ENCODE assay signal across 8 cellular contexts in genomic region chr13:94549241-94550029, GRCh38. TPM values are rescaled to one million over a fixed set of nuclear protein-coding genes. Genes with fewer than 3 reads are reported as not detected.
DNase-seq lines count a peak whose midpoint lies in the region; ATAC-seq and TF ChIP-seq lines count a peak whose summit lies in the region.

No MANE protein-coding gene starts in this region.

- H3K4me1 Mint-ChIP-seq in activated T-cell treated with anti-CD3 and anti-CD28 coated beads, Interleukin-2, amount 50 U/mL, for 24 hours (ENCODE audit: low read depth) = peaks cover 19% of the 10 kb centered on the region

- peak overlapping the region; percentile 79 for H3K4me3 Mint-ChIP-seq in activated T-cell treated with anti-CD3 and anti-CD28 coated beads, Interleukin-2, amount 50 U/mL, for 24 hours

- H3K9me3 ChIP-seq in IMR-90 (ENCODE audit: control insufficient read depth, insufficient read depth, low read length) (no peaks in the 10 kb centered on the region), esophagus (ENCODE audit: control insufficient read depth in 2 of 2, insufficient read depth in 1 of 2, low read depth in 1 of 2, low read length in 1 of 2) (no peaks in the 10 kb centered on the region), mucosa of stomach (ENCODE audit: control insufficient read depth, low read length) (no peaks in the 10 kb centered on the region)

- peak overlapping the region; percentile 72 for H4K5ac ChIP-seq in IMR-90 (ENCODE audit: low read depth, low read length)

- H2BK120ac ChIP-seq in IMR-90 (ENCODE audit: low read depth, low read length) = 0 out of 2 replicates have a peak overlapping the region, but pooled peaks have one; percentile 40

- peak overlapping the region; percentile 83 for H3K9ac ChIP-seq in IMR-90 (ENCODE audit: low read depth, low read length)
- H3K9ac ChIP-seq in mucosa of stomach (ENCODE audit: low read length) = peak overlapping the region; percentile 79

- H2BK15ac ChIP-seq in IMR-90 (ENCODE audit: low read depth, low read length) = no peak overlapping the region; the same call in 2 of the 3 replicates

- H2AK9ac ChIP-seq in IMR-90 (replicated peaks; ENCODE audit: low read depth, low read length, poor library complexity) = peak overlapping the region; percentile 59

- H3K27ac Mint-ChIP-seq in activated T-cell treated with anti-CD3 and anti-CD28 coated beads, Interleukin-2, amount 50 U/mL, for 24 hours = peak overlapping the region; percentile 95

- no peaks in the 10 kb centered on the region for H3K79me1 ChIP-seq in IMR-90 (ENCODE audit: low read depth in 1 of 2, low read length in 2 of 2)

- CTCF ChIA-PET in IMR-90 (lab: Yijun Ruan, JAX) = interaction anchor here (0.7 kb wide), 1 partner anchor 793 kb away, joined by 4 read pairs; no protein-coding TSS in a partner anchor

- peak overlapping the region; percentile 8; the same call in 1 of the 2 replicates for H4K91ac ChIP-seq in IMR-90 (ENCODE audit: insufficient read depth, low read depth, low read length)

- no peaks in the 10 kb centered on the region for H3K4me1 ChIP-seq in IMR-90 (ENCODE audit: control insufficient read depth, insufficient read depth, low read length)
- no peaks in the 10 kb centered on the region for H3K4me1 ChIP-seq in esophagus (ENCODE audit: control insufficient read depth in 2 of 2, insufficient read depth in 2 of 2, low read length in 1 of 2)
- peaks cover 9% of the 10 kb centered on the region for H3K4me1 ChIP-seq in mucosa of stomach (ENCODE audit: control insufficient read depth, insufficient read depth, low read length)

- H3K56ac ChIP-seq in IMR-90 (ENCODE audit: extremely low read depth, insufficient read depth, low read length) = peak overlapping the region; percentile 59; the same call in 1 of the 2 replicates

- 1% methylated on average over 18 of the region's 64 CpGs; no CpG with 5 or more reads in 1 of the 2 experiments for WGBS in IMR-90 (ENCODE audit: extremely low coverage in 2 of 2, insufficient read length in 1 of 2), 2 experiments
- 0 to 1% methylated on average over 64 of the region's 64 CpGs for WGBS in esophagus, 2 donors

- POLR2A ChIA-PET in IMR-90 (lab: Charles Lee; ENCODE audit: unreplicated experiment) = interaction anchor here (0.7 kb wide), 1 partner anchor 9 kb away, joined by 3 read pairs; no protein-coding TSS in a partner anchor

- H3K14ac ChIP-seq in IMR-90 (replicated peaks; ENCODE audit: low read depth, low read length) = peak overlapping the region; percentile 77; the same call in 1 of the 2 replicates

- no peak overlapping the region for H2AK5ac ChIP-seq in IMR-90 (ENCODE audit: low read depth, low read length)

- 0 out of 2 replicates have a peak overlapping the region, but pooled peaks have one; percentile 1 for H3K23ac ChIP-seq in IMR-90 (ENCODE audit: low read depth, low read length)

- peak overlapping the region; percentile 30; the same call in 1 of the 2 replicates for H3K18ac ChIP-seq in IMR-90 (ENCODE audit: low read depth, low read length)

- dilution Hi-C loops in IMR-90 (cut with HindIII; ENCODE audit: low sequenced_read_pairs, unreplicated experiment) = no loop called here

- peaks cover 4% of the 10 kb centered on the region for H3K36me3 Mint-ChIP-seq in activated T-cell treated with anti-CD3 and anti-CD28 coated beads, Interleukin-2, amount 50 U/mL, for 24 hours (ENCODE audit: low read depth)

- peak overlapping the region; percentile 96 for H2AFZ ChIP-seq in IMR-90 (replicated peaks; ENCODE audit: low read length, poor library complexity)

- H3K4ac ChIP-seq in IMR-90 (ENCODE audit: low read depth, low read length) = peak overlapping the region; percentile 11

- peak overlapping the region; percentile 70 for H4K8ac ChIP-seq in IMR-90 (ENCODE audit: low read depth in 2 of 2, low read length in 2 of 2)

- in situ Hi-C loops in IMR-90 (cut with MboI; ENCODE audit: low sequenced_read_pairs) = no loop called here

- H3K9me3 Mint-ChIP-seq in activated T-cell treated with anti-CD3 and anti-CD28 coated beads, Interleukin-2, amount 50 U/mL, for 24 hours = no peaks in the 10 kb centered on the region

- no peaks in the 10 kb centered on the region for H3K36me3 ChIP-seq in IMR-90 (ENCODE audit: control insufficient read depth, insufficient read depth, low read length)
- no peaks in the 10 kb centered on the region for H3K36me3 ChIP-seq in esophagus (ENCODE audit: control insufficient read depth in 2 of 2, insufficient read depth in 2 of 2, low read length in 1 of 2)
- H3K36me3 ChIP-seq in mucosa of stomach (ENCODE audit: control insufficient read depth, insufficient read depth, low read length) = no peaks in the 10 kb centered on the region

- peak overlapping the region; percentile 71 for H2BK5ac ChIP-seq in IMR-90 (ENCODE audit: low read depth, low read length, poor library complexity, severe bottlenecking)

- peak; percentile 17; the same call in 1 of the 2 replicates for TF ChIP-seq POLR2A in IMR-90 (IDR thresholded peaks at IDR 0.05; ENCODE audit: low read depth, low read length)

- DNase-seq in DMS114 treated with DMSO at 0.1 percent for 48 hours (lab: John Stamatoyannopoulos, UW; ENCODE audit: unreplicated experiment) (peak; percentile 75), IMR-90 (peak; percentile 96), OCI-M2 (lab: John Stamatoyannopoulos, UW; ENCODE audit: unreplicated experiment) (peak; percentile 72)
- DNase-seq in activated T-cell treated with anti-CD3 and anti-CD28 coated beads, Interleukin-2, amount 50 U/mL, for 24 hours = peak; percentile 94
- peak; percentile 93 for DNase-seq in stimulated activated CD8-positive, alpha-beta memory T cell treated with anti-CD3 and anti-CD28 coated beads, Interleukin-4, amount 100 ng/mL, for 48 hours

- no peaks in the 10 kb centered on the region for H3K9me1 ChIP-seq in IMR-90 (ENCODE audit: insufficient read depth, low read length)

- intact Hi-C loops in IMR-90 (cut with micrococcal nuclease) = loop anchor here (1.0 to 5.0 kb wide), 2 partner anchors 47 to 112 kb away; partner anchors contain the start of gene TGDS

- H3K4me2 ChIP-seq in IMR-90 (ENCODE audit: low read depth, low read length) = peak overlapping the region; percentile 85

- H3K27ac ChIP-seq in IMR-90 (ENCODE audit: insufficient read depth, low read length) (peak overlapping the region; percentile 69), esophagus (ENCODE audit: low read depth in 2 of 2, low read length in 1 of 2) (peak overlapping the region; percentile 89 to 95)

- no peaks in the 10 kb centered on the region; the same call in 1 of the 2 replicates for H4K20me1 ChIP-seq in IMR-90 (ENCODE audit: insufficient read depth, low read length)

- no peaks in the 10 kb centered on the region for H3K27me3 Mint-ChIP-seq in activated T-cell treated with anti-CD3 and anti-CD28 coated beads, Interleukin-2, amount 50 U/mL, for 24 hours

- ATAC-seq in GM21528 (IDR thresholded peaks at IDR 0.05; ENCODE audit: low FRiP score, unreplicated experiment) (peak; percentile 94), IMR-90 (ENCODE audit: low read depth) (peak; percentile 95)

- peak overlapping the region; percentile 55 for H3K4me3 ChIP-seq in IMR-90 (ENCODE audit: insufficient read depth, low read depth, low read length)
- H3K4me3 ChIP-seq in esophagus (ENCODE audit: low read depth in 1 of 2, low read length in 2 of 2) = peak overlapping the region; percentile 70 to 78
- peak overlapping the region; percentile 60 for H3K4me3 ChIP-seq in mucosa of stomach (ENCODE audit: low read length)

- no peak for TF ChIP-seq RAD21 in IMR-90 (IDR thresholded peaks at IDR 0.05; ENCODE audit: low read length)

- H2BK20ac ChIP-seq in IMR-90 (ENCODE audit: low read depth, low read length) = no peak overlapping the region

- no peaks in the 10 kb centered on the region for H3K27me3 ChIP-seq in IMR-90 (ENCODE audit: control insufficient read depth, insufficient read depth, low read length)
- no peaks in the 10 kb centered on the region for H3K27me3 ChIP-seq in esophagus (ENCODE audit: control insufficient read depth in 1 of 2, insufficient read depth in 2 of 2, low read length in 2 of 2)
- no peaks in the 10 kb centered on the region for H3K27me3 ChIP-seq in mucosa of stomach (ENCODE audit: control insufficient read depth, insufficient read depth, low read length)

- no TSS peak for BruUV-seq in IMR-90 (replicated peaks; lab: Mats Ljungman, UMichigan)

- no peak; the same call in 1 of the 2 replicates for TF ChIP-seq CTCF in IMR-90 (conservative IDR thresholded peaks at IDR 0.05; ENCODE audit: low read depth, low read length)

TF ChIP-seq in IMR-90, 13 proteins besides CTCF, POLR2A, EP300 and RAD21 (continues in another document):
- TF ChIP-seq CHD1 (IDR thresholded peaks at IDR 0.05; ENCODE audit: low read depth, low read length) (no peak; the same call in 1 of the 2 replicates), NFE2L2 (IDR thresholded peaks at IDR 0.05; ENCODE audit: low read depth, low read length) (no peak), FOS (IDR thresholded peaks at IDR 0.05; ENCODE audit: low read depth, low read length) (peak; percentile 95), MAFK (IDR thresholded peaks at IDR 0.05; ENCODE audit: low read depth, low read length) (no peak), USF2 (IDR thresholded peaks at IDR 0.05; ENCODE audit: low read depth, low read length) (no peak), MXI1 (IDR thresholded peaks at IDR 0.05; ENCODE audit: borderline replicate concordance, low read depth, low read length) (no peak), CEBPB (IDR thresholded peaks at IDR 0.05; ENCODE audit: low read depth, low read length) (no peak), RCOR1 (IDR thresholded peaks at IDR 0.05; ENCODE audit: insufficient replicate concordance, low read length) (peak; percentile 22), SMC3 (IDR thresholded peaks at IDR 0.05; ENCODE audit: low read depth, low read length) (no peak), MAZ (IDR thresholded peaks at IDR 0.05; ENCODE audit: borderline replicate concordance, low read depth, low read length) (peak; percentile 73)

RNA-seq across cellular contexts. Expression of gene TGDS, which starts 46.5 kb away (rescaled TPM):
- total RNA-seq in IMR-90 (2012; rRNA removed) = 15.6 and 17.8 TPM in 2 replicates
- 8.0 and 9.6 TPM in 2 replicates for polyA plus RNA-seq in IMR-90 (2012; rRNA removed)
- polyA plus RNA-seq in IMR-90 (2012; cell fraction: cytosol; rRNA removed) = 1.8 and 2.5 TPM in 2 replicates
- 2.3 and 14.5 TPM in 2 replicates for polyA plus RNA-seq in IMR-90 (2012; cell fraction: nucleus; rRNA removed; ENCODE audit: low replicate concordance)
- 1 to 10 TPM; 5.2 to 6.1 TPM for polyA plus RNA-seq in esophagus

RNA-seq across cellular contexts. Expression of gene GPR180, which starts 52.2 kb away (rescaled TPM):
- total RNA-seq in IMR-90 (2012; rRNA removed) = 10.8 and 14.2 TPM in 2 replicates
- polyA plus RNA-seq in IMR-90 (2012; rRNA removed) (2.4 and 2.8 TPM in 2 replicates), esophagus (1 to 10 TPM; 1.1 to 1.2 TPM)
- 0.53 and 0.60 TPM in 2 replicates for polyA plus RNA-seq in IMR-90 (2012; cell fraction: cytosol; rRNA removed)
- 1.0 and 4.9 TPM in 2 replicates for polyA plus RNA-seq in IMR-90 (2012; cell fraction: nucleus; rRNA removed; ENCODE audit: low replicate concordance)

Comparison
In these comparisons a context has a peak if more than half of its experiments do, and no peak if none do; other contexts are left out.
1. Peak in every context shown above with its lines: DNase-seq, ATAC-seq, H3K4me3 ChIP-seq and H3K27ac ChIP-seq.